Comparison of ENCODE assay signal across 1 cellular context in the genomic region with DNA sequence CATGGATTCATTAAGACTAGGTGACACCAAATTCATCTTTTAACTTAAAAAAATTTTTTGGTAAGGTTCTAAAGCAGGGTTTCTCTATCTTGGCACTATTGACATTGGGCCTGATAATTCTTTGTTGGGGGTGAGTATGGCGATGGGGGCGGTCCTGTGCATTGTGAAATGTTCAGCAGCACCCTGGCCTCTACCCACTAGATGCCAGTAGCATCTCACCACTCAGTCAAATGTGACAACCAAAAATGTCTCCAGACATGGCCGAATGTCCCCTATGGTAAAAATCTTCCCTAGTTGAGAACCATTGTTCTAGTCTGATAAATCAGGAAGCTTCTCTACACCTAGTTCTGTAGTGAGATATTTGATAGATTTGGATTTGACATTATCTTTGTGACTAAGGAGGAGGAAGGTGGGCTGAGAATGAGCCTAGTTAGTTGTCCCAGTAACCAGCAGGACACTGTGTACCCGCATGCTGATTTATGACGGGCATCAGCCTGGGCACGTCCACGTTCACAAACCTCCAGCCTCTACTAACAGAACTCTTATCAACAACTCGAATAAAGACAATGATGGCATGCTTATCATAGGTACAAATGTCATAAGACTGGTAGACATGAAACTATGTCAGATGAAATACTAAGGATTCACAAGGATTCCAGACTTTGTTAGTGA.
TF ChIP-seq lines count a peak whose summit lies in the region.

No MANE protein-coding gene starts in this region.

TF ChIP-seq in liver, 16 proteins besides CTCF, POLR2A, EP300 and RAD21 (continued from another document):
- TF ChIP-seq ZBTB33 (IDR thresholded peaks at IDR 0.05) (no peak), MAX (IDR thresholded peaks at IDR 0.05) (no peak), FOXA1 (IDR thresholded peaks at IDR 0.05) (no peak)
- TF ChIP-seq, protein P1, sequence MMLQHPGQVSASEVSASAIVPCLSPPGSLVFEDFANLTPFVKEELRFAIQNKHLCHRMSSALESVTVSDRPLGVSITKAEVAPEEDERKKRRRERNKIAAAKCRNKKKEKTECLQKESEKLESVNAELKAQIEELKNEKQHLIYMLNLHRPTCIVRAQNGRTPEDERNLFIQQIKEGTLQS (IDR thresholded peaks at IDR 0.05) = no peak
